In the genomic region with DNA sequence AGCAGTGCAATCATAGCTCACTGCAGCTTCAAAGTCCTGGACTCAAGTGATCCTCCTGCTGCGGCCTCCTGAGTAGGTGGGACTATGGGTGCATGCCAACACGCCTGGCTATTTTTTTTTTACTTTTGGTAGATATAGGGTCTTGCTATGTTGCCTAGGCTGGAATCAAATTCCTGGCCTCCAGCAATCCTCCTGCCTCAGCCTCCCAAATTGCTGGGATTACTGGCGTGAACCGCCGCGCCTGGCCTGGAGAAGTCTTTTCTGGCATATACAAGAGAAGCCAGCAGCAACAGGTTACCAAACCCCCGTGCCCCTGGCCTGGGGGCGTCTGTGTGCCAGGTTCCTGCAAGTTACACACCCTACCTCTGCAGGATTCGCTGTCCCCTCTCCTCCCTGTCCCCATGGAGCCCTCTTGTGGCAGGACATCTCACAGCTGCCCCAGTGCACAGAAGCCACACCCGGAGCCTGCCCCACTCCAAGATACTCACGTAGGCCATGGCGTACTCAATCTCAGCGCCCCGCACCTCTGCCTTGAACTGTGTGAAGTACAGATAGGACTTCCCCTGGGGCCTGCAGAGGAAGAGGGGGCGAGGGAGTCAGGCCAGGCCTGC, we compare ENCODE assay signal across 10 cellular contexts. TPM values are rescaled to one million over a fixed set of nuclear protein-coding genes. Genes with fewer than 3 reads are reported as not detected.
DNase-seq lines count a peak whose midpoint lies in the region; ATAC-seq and TF ChIP-seq lines count a peak whose summit lies in the region.
"Had no signal": no experiment of that assay in that cellular context is flagged by ENCODE, and none has a peak within 500 bp of the region (broad histone marks: within the 10 kb centered on the region; RNA-seq: fewer than 3 reads in every experiment).

No MANE protein-coding gene starts in this region.

- H3K27me3 Mint-ChIP-seq in H9 (ENCODE audit: low read depth), result no peaks in the 10 kb centered on the region

- no peak overlapping the region for H3K4me2 ChIP-seq in H9 (ENCODE audit: insufficient read depth, insufficient read length, low read length)

- no peak overlapping the region for H3K9ac ChIP-seq in H9 (ENCODE audit: extremely low read depth, insufficient read length, low read length)

- no peak overlapping the region for H2AFZ ChIP-seq in H9 (ENCODE audit: low read length)

- H3T11ph ChIP-seq in H9 (ENCODE audit: low read length), result no peak overlapping the region

- no peaks in the 10 kb centered on the region for H4K20me1 ChIP-seq in H9 (ENCODE audit: control insufficient read depth, insufficient read depth, insufficient read length)

- no peaks in the 10 kb centered on the region for H3K23me2 ChIP-seq in H9 (ENCODE audit: insufficient read length, low read depth, low read length, poor library complexity, severe bottlenecking)

- H3K36me3 ChIP-seq in tibial nerve, result peaks cover 3 to 97% (median 23%) of the 10 kb centered on the region in 3 donors

- H3K9me3 ChIP-seq in H9 (ENCODE audit: control insufficient read depth, low read depth, low read length) (no peaks in the 10 kb centered on the region), tibial nerve (peaks cover 0 to 15% (median 0%) of the 10 kb centered on the region in 4 donors)

- no peaks in the 10 kb centered on the region for H3K79me1 ChIP-seq in H9 (ENCODE audit: insufficient read depth, low read depth, low read length, poor library complexity, severe bottlenecking)

- H3K79me2 ChIP-seq in H9 (ENCODE audit: insufficient read depth, low read length), result no peaks in the 10 kb centered on the region

- H3K27ac ChIP-seq in H9 (ENCODE audit: insufficient read length, low read depth, low read length), result no peak overlapping the region
- no peak overlapping the region for H3K27ac ChIP-seq in tibial nerve

- no peak overlapping the region for H2BK120ac ChIP-seq in H9 (ENCODE audit: low read depth, low read length, poor library complexity, severe bottlenecking)

- WGBS in H9 (ENCODE audit: extremely low coverage, insufficient read length, low lambda C conversion rate), result no CpG with 5 or more reads among the region's 15 CpGs
- WGBS in tibial nerve, 2 donors, result 88 to 90% methylated on average over 14 to 15 of the region's 15 CpGs

- no peak overlapping the region for H4K91ac ChIP-seq in H9 (ENCODE audit: insufficient read length, low read depth, low read length)

- H2AK5ac ChIP-seq in H9 (ENCODE audit: insufficient read length, low read length), result no peak overlapping the region

- H3K4ac ChIP-seq in H9 (ENCODE audit: low read depth, low read length), result no peak overlapping the region

- H3K9me3 Mint-ChIP-seq in H9, result no peaks in the 10 kb centered on the region

- intact Hi-C loops in left ventricle myocardium superior (cut with micrococcal nuclease), result no loop called here

- H3K27me3 ChIP-seq in H9 (ENCODE audit: insufficient read depth, low read length), result no peaks in the 10 kb centered on the region
- no peaks in the 10 kb centered on the region for H3K27me3 ChIP-seq in tibial nerve

- H2BK12ac ChIP-seq in H9 (ENCODE audit: insufficient read length, low read depth, low read length), result no peak overlapping the region

- peak; percentile 30; the same call in 2 of the 3 replicates for ATAC-seq in SK-N-SH treated with all-trans-retinoic acid at 6 μM for 48 hours
- ATAC-seq in left ventricle myocardium superior, result peak; percentile 62
- no peak for ATAC-seq in omental fat pad (ENCODE audit: low FRiP score)
- no peak for ATAC-seq in GM21447 (IDR thresholded peaks at IDR 0.05; ENCODE audit: unreplicated experiment)

- H3K56ac ChIP-seq in H9 (ENCODE audit: insufficient read length, low read depth, low read length), result no peak overlapping the region

- no peak overlapping the region for H4K5ac ChIP-seq in H9 (ENCODE audit: insufficient read length, low read depth, low read length)

- H3K23ac ChIP-seq in H9 (ENCODE audit: insufficient read length, low read depth, low read length), result no peak overlapping the region

- H3K18ac ChIP-seq in H9 (ENCODE audit: insufficient read length, low read depth, low read length), result no peak overlapping the region

- no peak overlapping the region for H4K8ac ChIP-seq in H9 (replicated peaks; ENCODE audit: insufficient read length, low read depth, low read length)

- H3K4me3 Mint-ChIP-seq in H9, result no peak overlapping the region

- H2BK15ac ChIP-seq in H9 (ENCODE audit: low read depth, low read length), result no peak overlapping the region

- peak; percentile 10 for TF ChIP-seq CTCF in AG09309 (IDR thresholded peaks at IDR 0.05; ENCODE audit: control insufficient read depth, insufficient read depth, low read depth, low read length, missing control alignments)
- TF ChIP-seq CTCF in H9 (conservative IDR thresholded peaks at IDR 0.05), result peak; percentile 62
- no peak for TF ChIP-seq CTCF in omental fat pad (IDR thresholded peaks at IDR 0.05)
- TF ChIP-seq CTCF in tibial nerve (IDR thresholded peaks at IDR 0.05), result peak in 1 of 5 experiments; percentile 12

- H2BK5ac ChIP-seq in H9 (ENCODE audit: insufficient read length, low read length), result no peak overlapping the region

- TF ChIP-seq POLR2A in tibial nerve (IDR thresholded peaks at IDR 0.05), result no peak

- DNase-seq in AG09309 (ENCODE audit: low read depth) (no peak), H9 (peak; percentile 83), left ventricle myocardium superior (no peak), omental fat pad (ENCODE audit: low spot score) (no peak), tibial nerve (ENCODE audit: low spot score in 2 of 2) (no peak), NCI-H187 (lab: John Stamatoyannopoulos, UW) (no peak)
- DNase-seq: activated naive CD4-positive, alpha-beta T cell; NCI-H226 had no signal

- no peaks in the 10 kb centered on the region for H3K4me1 Mint-ChIP-seq in H9

- H2BK20ac ChIP-seq in H9 (ENCODE audit: low read depth, low read length, poor library complexity, severe bottlenecking), result no peak overlapping the region

- no peak for TF ChIP-seq EP300 in tibial nerve (IDR thresholded peaks at IDR 0.05)

- H3K4me1 ChIP-seq in H9 (ENCODE audit: insufficient read depth, low read length) (no peaks in the 10 kb centered on the region), tibial nerve (peaks cover 0 to 6% (median 0%) of the 10 kb centered on the region in 4 donors)

- peaks cover 11 to 32% (median 21%) of the 10 kb centered on the region in 3 experiments; a peak in 6 of 7 replicates for H3K36me3 Mint-ChIP-seq in H9 (ENCODE audit: insufficient read depth in 1 of 3, low read depth in 3 of 3)

- no peak overlapping the region for H3K14ac ChIP-seq in H9 (ENCODE audit: insufficient read depth, low read length)

- H3K27ac Mint-ChIP-seq in H9, result peak overlapping the region in 1 of 3 experiments; percentile 72; a peak in 1 of 7 replicates

- H3K4me3 ChIP-seq in AG09309 (ENCODE audit: control insufficient read depth, low read depth, low read length) (no peak overlapping the region), tibial nerve (no peak overlapping the region)

TF ChIP-seq in SK-N-SH treated with all-trans-retinoic acid at 6 μM for 48 hours, 23 proteins besides CTCF, POLR2A, EP300 and RAD21 (continues in another document):
- no peak for TF ChIP-seq ZFP3 (CRISPR knock-in tag; IDR thresholded peaks at IDR 0.05)
- TF ChIP-seq POU6F1 (CRISPR knock-in tag; IDR thresholded peaks at IDR 0.05; ENCODE audit: borderline replicate concordance, low read depth), result no peak
- TF ChIP-seq GLIS3 (CRISPR knock-in tag; IDR thresholded peaks at IDR 0.05), result no peak
- no peak for TF ChIP-seq TOX (CRISPR knock-in tag; IDR thresholded peaks at IDR 0.05; ENCODE audit: borderline replicate concordance)
- TF ChIP-seq ESRRG (CRISPR knock-in tag; IDR thresholded peaks at IDR 0.05), result no peak
- TF ChIP-seq BACH2 (CRISPR knock-in tag; IDR thresholded peaks at IDR 0.05; ENCODE audit: borderline replicate concordance), result no peak
- TF ChIP-seq PPARA (CRISPR knock-in tag; IDR thresholded peaks at IDR 0.05; ENCODE audit: borderline replicate concordance), result no peak
- no peak for TF ChIP-seq ZC3H10 (CRISPR knock-in tag; IDR thresholded peaks at IDR 0.05)
- TF ChIP-seq ZNF70 (CRISPR knock-in tag; IDR thresholded peaks at IDR 0.05), result no peak
- no peak for TF ChIP-seq TCF4 (CRISPR knock-in tag; IDR thresholded peaks at IDR 0.05; ENCODE audit: borderline replicate concordance)
- TF ChIP-seq PATZ1 (CRISPR knock-in tag; IDR thresholded peaks at IDR 0.05; ENCODE audit: borderline replicate concordance), result no peak

RNA-seq across cellular contexts. Expression of gene MYDGF, which starts 9.9 kb away (rescaled TPM):
- total RNA-seq in H9 (2021) (43.4 and 47.0 TPM in 2 replicates), left ventricle myocardium superior (27.0 TPM), omental fat pad (10 to 100 TPM; 25.7 to 59.2 (median 51.6) TPM), tibial nerve (10 to 100 TPM; 33.5 to 48.7 (median 41.5) TPM)

RNA-seq across cellular contexts. Expression of gene TNFAIP8L1, which starts 21.0 kb away (rescaled TPM):
- total RNA-seq in H9 (2021), result 3.5 and 4.2 TPM in 2 replicates
- 4.8 TPM for total RNA-seq in left ventricle myocardium superior
- total RNA-seq in omental fat pad, result 1 to 10 TPM; 1.8 to 6.3 (median 3.1) TPM
- 1 to 10 TPM; 7.3 to 8.8 (median 8.4) TPM for total RNA-seq in tibial nerve

Comparison
In these comparisons a context has a peak if more than half of its experiments do, and no peak if none do; other contexts are left out.
1. CTCF ChIP-seq: peak in AG09309 (single experiment) and H9 (single experiment); none in omental fat pad (0 of 3).
2. ATAC-seq: peak in SK-N-SH treated with all-trans-retinoic acid at 6 μM for 48 hours (single experiment) and left ventricle myocardium superior (single experiment); none in omental fat pad (single experiment) and GM21447 (single experiment).